Comparison of ENCODE assay signal across 18 cellular contexts in the genomic region with DNA sequence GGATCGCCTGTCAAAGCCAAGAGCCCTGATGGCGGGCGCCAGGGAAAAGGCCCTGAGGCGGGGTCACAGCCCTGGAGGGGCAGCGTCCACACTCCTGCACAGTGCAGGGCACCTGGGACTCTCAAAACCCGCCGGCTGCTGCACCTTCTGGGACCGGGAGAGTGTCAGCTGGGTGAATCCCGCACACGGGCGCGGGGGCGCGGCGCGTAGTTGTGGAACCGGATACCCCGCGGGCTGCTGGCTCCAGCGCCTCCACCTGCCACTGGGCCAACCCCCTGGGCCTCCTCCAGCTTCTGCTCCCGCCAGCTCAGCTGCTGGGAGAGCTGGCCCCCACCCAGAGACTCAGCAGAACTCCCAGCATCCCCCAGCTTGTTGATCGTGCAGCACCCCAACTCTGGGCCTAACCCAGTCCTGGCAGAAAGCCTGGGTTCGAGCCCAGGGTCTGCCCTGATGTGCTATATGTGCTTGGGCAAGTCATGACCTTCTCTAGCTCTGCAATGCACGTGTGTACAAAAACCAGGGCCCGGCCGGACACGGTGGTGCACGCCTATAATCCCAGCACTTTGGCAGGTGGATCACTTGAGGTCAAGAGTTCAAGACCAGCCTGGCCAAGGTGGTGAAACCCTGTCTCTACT. TPM values are rescaled to one million over a fixed set of nuclear protein-coding genes. Genes with fewer than 3 reads are reported as not detected.
"Had no signal": no experiment of that assay in that cellular context is flagged by ENCODE, and none has a peak within 500 bp of the region (broad histone marks: within the 10 kb centered on the region; RNA-seq: fewer than 3 reads in every experiment).

No MANE protein-coding gene starts in this region.

- H3K27me3 ChIP-seq: colonic mucosa, esophagus squamous epithelium, suprapubic skin, thyroid gland, uterus had no signal

- DNase-seq: colonic mucosa; esophagus squamous epithelium; foreskin fibroblast; immature natural killer cell; left ventricle myocardium inferior; naive B cell; stimulated activated CD4-positive, alpha-beta T cell treated with anti-CD3 and anti-CD28 coated beads, Interleukin-12 subunit alpha, Interleukin-12 subunit beta, amount 100 ng/mL, for 4 hours; stimulated activated naive CD4-positive, alpha-beta T cell treated with Interleukin-2 at 50 U/mL for 16 hours; thyroid gland; uterus had no signal

- H3K4me1 ChIP-seq: colonic mucosa, esophagus squamous epithelium, left ventricle myocardium inferior, parathyroid adenoma, suprapubic skin, thyroid gland, uterus had no signal

- H3K27ac ChIP-seq: colonic mucosa, esophagus squamous epithelium, left ventricle myocardium inferior, parathyroid adenoma, skin epidermis, suprapubic skin, thyroid gland, uterus had no signal

- H3K36me3 ChIP-seq: colonic mucosa, uterus had no signal

- H3K9me3 ChIP-seq: colonic mucosa, esophagus squamous epithelium, left ventricle myocardium inferior, suprapubic skin, thyroid gland, uterus had no signal

- ATAC-seq: sciatic nerve had no signal

- H3K4me3 ChIP-seq: colonic mucosa, esophagus squamous epithelium, left ventricle myocardium inferior, skin epidermis, suprapubic skin, thyroid gland, uterus had no signal

RNA-seq across cellular contexts. Expression of gene SPATA21, which starts 37.1 kb away (rescaled TPM):
- total RNA-seq: colonic mucosa, epithelial cell of proximal tubule, esophagus squamous epithelium, left ventricle myocardium inferior, lung microvascular endothelial cell, omental fat pad, pulmonary artery endothelial cell, suprapubic skin, thyroid gland had no signal
